ENCODE assay signal across 8 cellular contexts in genomic region chrX:103376979-103377324, GRCh38. TPM values are rescaled to one million over a fixed set of nuclear protein-coding genes. Genes with fewer than 3 reads are reported as not detected.
DNase-seq lines count a peak whose midpoint lies in the region; ATAC-seq and TF ChIP-seq lines count a peak whose summit lies in the region.

No MANE protein-coding gene starts in this region.

- H3K27ac ChIP-seq in ascending aorta, result peak overlapping the region; percentile 78 to 79
- peak overlapping the region; percentile 94 for H3K27ac ChIP-seq in iPS-18a (ENCODE audit: low read length)

- no peak overlapping the region for H3K27ac Mint-ChIP-seq in stimulated activated effector memory CD8-positive, alpha-beta T cell treated with anti-CD3 and anti-CD28 coated beads, Interleukin-12 subunit alpha, Interleukin-12 subunit beta, amount 100 ng/mL, for 72 hours

- peak overlapping the region; percentile 91 for H3K9ac ChIP-seq in iPS-18a (ENCODE audit: low read length)

- no peaks in the 10 kb centered on the region for H3K9me3 ChIP-seq in ascending aorta
- no peaks in the 10 kb centered on the region for H3K9me3 ChIP-seq in iPS-18a (ENCODE audit: control insufficient read depth, low read depth, low read length)

- H3K4me1 Mint-ChIP-seq in stimulated activated effector memory CD8-positive, alpha-beta T cell treated with anti-CD3 and anti-CD28 coated beads, Interleukin-12 subunit alpha, Interleukin-12 subunit beta, amount 100 ng/mL, for 72 hours, result peaks cover 4% of the 10 kb centered on the region

- no peak for ATAC-seq in stimulated activated effector memory CD8-positive, alpha-beta T cell treated with anti-CD3 and anti-CD28 coated beads, Interleukin-12 subunit alpha, Interleukin-12 subunit beta, amount 100 ng/mL, for 72 hours
- no peak for ATAC-seq in GM18861 (IDR thresholded peaks at IDR 0.05; ENCODE audit: unreplicated experiment)

- in situ Hi-C loops in Caki2 (cut with HindIII; ENCODE audit: low pct_unique_long_range_greater_than_20kb, low sequenced_read_pairs), result no loop called here

- H3K36me3 Mint-ChIP-seq in stimulated activated effector memory CD8-positive, alpha-beta T cell treated with anti-CD3 and anti-CD28 coated beads, Interleukin-12 subunit alpha, Interleukin-12 subunit beta, amount 100 ng/mL, for 72 hours, result no peaks in the 10 kb centered on the region

- H3K4me3 ChIP-seq in ascending aorta (peak overlapping the region; percentile 65 to 78), iPS-18a (ENCODE audit: low read length) (peak overlapping the region; percentile 77)

- H3K27me3 ChIP-seq in ascending aorta, result no peaks in the 10 kb centered on the region
- no peaks in the 10 kb centered on the region for H3K27me3 ChIP-seq in iPS-18a (ENCODE audit: control insufficient read depth, insufficient read depth, low read length)

- no peaks in the 10 kb centered on the region for H3K9me3 Mint-ChIP-seq in stimulated activated effector memory CD8-positive, alpha-beta T cell treated with anti-CD3 and anti-CD28 coated beads, Interleukin-12 subunit alpha, Interleukin-12 subunit beta, amount 100 ng/mL, for 72 hours

- DNase-seq in Caki2 (ENCODE audit: low read depth) (peak; percentile 22), NCI-H1092 treated with DMSO at 0.1 percent for 48 hours (lab: John Stamatoyannopoulos, UW) (peak; percentile 25), ascending aorta (ENCODE audit: low spot score in 2 of 2) (no peak), Ammon's horn (ENCODE audit: low spot score) (no peak), NOMO-1 treated with DMSO at 0.1 percent for 48 hours (lab: John Stamatoyannopoulos, UW; ENCODE audit: unreplicated experiment) (no peak)
- no peak for DNase-seq in stimulated activated effector memory CD8-positive, alpha-beta T cell treated with anti-CD3 and anti-CD28 coated beads, Interleukin-12 subunit alpha, Interleukin-12 subunit beta, amount 100 ng/mL, for 72 hours (ENCODE audit: low spot score in 2 of 2)

- no peak for TF ChIP-seq CTCF in ascending aorta (IDR thresholded peaks at IDR 0.05)

- intact Hi-C loops in ascending aorta (cut with DNase I), result loop anchor here (2.0 kb wide), 1 partner anchor 20 kb away; the partner anchor contains the start of gene TCEAL9

- H3K4me3 Mint-ChIP-seq in stimulated activated effector memory CD8-positive, alpha-beta T cell treated with anti-CD3 and anti-CD28 coated beads, Interleukin-12 subunit alpha, Interleukin-12 subunit beta, amount 100 ng/mL, for 72 hours, result peak overlapping the region; percentile 48

- H3K36me3 ChIP-seq in ascending aorta (no peaks in the 10 kb centered on the region), iPS-18a (ENCODE audit: control insufficient read depth, low read depth, low read length) (peaks cover 29% of the 10 kb centered on the region)

- H3K4me1 ChIP-seq in ascending aorta (no peaks in the 10 kb centered on the region), iPS-18a (ENCODE audit: control insufficient read depth, low read depth, low read length) (peaks cover 9% of the 10 kb centered on the region)

RNA-seq across cellular contexts. Expression of gene BEX3, which starts 0.6 kb away (rescaled TPM):
- total RNA-seq in Caki2 (2014; rRNA removed; shearing (Covaris generic); ENCODE audit: low replicate concordance), result 289 and 328 TPM in 2 replicates
- 32.1 TPM for total RNA-seq in ascending aorta

RNA-seq across cellular contexts. Expression of gene TCEAL9, which starts 20.6 kb away (rescaled TPM):
- 52.9 and 53.6 TPM in 2 replicates for total RNA-seq in Caki2 (2014; rRNA removed; shearing (Covaris generic); ENCODE audit: low replicate concordance)
- 20.9 TPM for total RNA-seq in ascending aorta

RNA-seq across cellular contexts. Expression of gene TCEAL7, which starts 46.9 kb away (rescaled TPM):
- total RNA-seq in Caki2 (2014; rRNA removed; shearing (Covaris generic); ENCODE audit: low replicate concordance), result not detected in 2 replicates
- not detected for total RNA-seq in ascending aorta

Comparison
In these comparisons a context has a peak if more than half of its experiments do, and no peak if none do; other contexts are left out.
1. DNase-seq: peak in Caki2 (single experiment) and NCI-H1092 treated with DMSO at 0.1 percent for 48 hours (single experiment); none in ascending aorta (0 of 2), stimulated activated effector memory CD8-positive, alpha-beta T cell treated with anti-CD3 and anti-CD28 coated beads, Interleukin-12 subunit alpha, Interleukin-12 subunit beta, amount 100 ng/mL, for 72 hours (0 of 2), Ammon's horn (single experiment) and NOMO-1 treated with DMSO at 0.1 percent for 48 hours (single experiment).